In the genomic region with DNA sequence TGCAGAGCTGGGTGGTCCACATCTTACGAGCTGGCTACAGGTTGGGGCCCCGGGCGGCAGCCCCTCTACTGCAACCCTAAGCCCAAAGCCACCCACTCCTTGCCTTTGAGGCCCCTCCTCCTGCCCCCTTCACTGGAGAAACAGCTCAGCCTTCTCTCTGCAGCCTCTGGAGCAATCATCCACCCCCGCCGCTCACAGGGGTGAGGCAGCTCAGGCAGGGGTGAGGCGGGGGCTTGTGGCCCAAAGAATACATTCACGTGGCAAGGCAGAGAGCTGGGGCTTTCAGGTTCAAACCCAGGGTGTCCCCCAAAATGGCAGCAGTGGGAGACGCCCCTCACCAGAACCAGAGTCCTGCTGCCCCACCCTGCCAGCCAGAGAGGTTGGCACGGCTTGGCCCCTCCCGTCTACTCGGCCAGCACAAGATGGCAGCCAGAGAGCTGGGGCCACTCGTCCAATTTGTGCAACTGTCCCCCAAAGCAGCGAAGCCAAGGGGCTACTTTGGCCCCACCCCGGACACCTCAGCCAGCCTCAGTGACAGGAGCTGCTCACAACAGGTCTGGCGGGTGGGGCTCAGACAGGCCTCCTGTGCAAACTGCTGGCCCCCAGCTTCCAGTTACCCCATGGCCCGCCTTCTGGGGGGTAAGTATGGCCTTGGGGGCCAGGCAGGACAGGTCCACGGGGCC, we compare ENCODE assay signal across 13 cellular contexts. TPM values are rescaled to one million over a fixed set of nuclear protein-coding genes. Genes with fewer than 3 reads are reported as not detected.
A peak's percentile ranks its signal among the peaks of the same experiment; 100 is the strongest.
DNase-seq lines count a peak whose midpoint lies in the region; ATAC-seq, FAIRE-seq and TF ChIP-seq lines count a peak whose summit lies in the region.
"Had no signal": no experiment of that assay in that cellular context is flagged by ENCODE, and none has a peak within 500 bp of the region (broad histone marks: within the 10 kb centered on the region; RNA-seq: fewer than 3 reads in every experiment).

No MANE protein-coding gene starts in this region.

- H3K27me3 Mint-ChIP-seq in neural progenitor cell (ENCODE audit: insufficient read depth, low read depth) = peaks cover 3% of the 10 kb centered on the region
- H3K27me3 Mint-ChIP-seq: IgD-negative memory B cell, memory B cell had no signal

- H3K4me2 ChIP-seq in neural progenitor cell = no peak overlapping the region

- H3F3A ChIP-seq in neural progenitor cell (ENCODE audit: low read depth) = peaks cover 57% of the 10 kb centered on the region

- H3K9me3 Mint-ChIP-seq in neural progenitor cell = no peaks in the 10 kb centered on the region
- H3K9me3 Mint-ChIP-seq: IgD-negative memory B cell, memory B cell had no signal

- H3K4me1 ChIP-seq in neural progenitor cell = no peaks in the 10 kb centered on the region

- peaks cover 12% of the 10 kb centered on the region for H3K36me3 Mint-ChIP-seq in neural progenitor cell
- H3K36me3 Mint-ChIP-seq: IgD-negative memory B cell had no signal

- intact Hi-C loops in posterior vena cava (cut with DNase I) = loop anchor here in 1 of 2 donors (5.0 kb wide), 1 partner anchor 203 kb away; the partner anchor contains the start of gene TSC22D4

- no peak for TF ChIP-seq CTCF in neural progenitor cell (IDR thresholded peaks at IDR 0.05)

- peaks cover 8% of the 10 kb centered on the region for H3K4me1 Mint-ChIP-seq in neural progenitor cell

- no peak overlapping the region for H2AFZ ChIP-seq in neural progenitor cell (replicated peaks)

- H3K9me3 ChIP-seq in neural progenitor cell (ENCODE audit: low read depth) = no peaks in the 10 kb centered on the region

- peaks cover 73% of the 10 kb centered on the region for H4K20me1 ChIP-seq in neural progenitor cell (ENCODE audit: low read depth)

- no peak overlapping the region for H3K4me3 Mint-ChIP-seq in neural progenitor cell
- H3K4me3 Mint-ChIP-seq: memory B cell had no signal

- H3K27ac ChIP-seq in caudate nucleus (ENCODE audit: low read depth, low read length) = peak overlapping the region; percentile 64
- peak overlapping the region; percentile 58 for H3K27ac ChIP-seq in neural progenitor cell

- H3K36me3 ChIP-seq in neural progenitor cell = no peaks in the 10 kb centered on the region

- H3K9ac ChIP-seq in neural progenitor cell = no peak overlapping the region

- peaks cover under 1% of the 10 kb centered on the region for H3K79me2 ChIP-seq in neural progenitor cell (ENCODE audit: low read depth)

- ATAC-seq in GM18520 (IDR thresholded peaks at IDR 0.05; ENCODE audit: unreplicated experiment) = no peak
- ATAC-seq in GM19324 (IDR thresholded peaks at IDR 0.05; ENCODE audit: low FRiP score, unreplicated experiment) = no peak
- ATAC-seq: stimulated activated naive CD8-positive, alpha-beta T cell treated with anti-CD3 and anti-CD28 coated beads, Interleukin-15, Interleukin-2, amounts not matched to agents 100 U/mL and 50 U/mL, for 24 hours had no signal

- H3K4me3 ChIP-seq in neural progenitor cell = no peak overlapping the region

- no peaks in the 10 kb centered on the region for H3K27me3 ChIP-seq in neural progenitor cell

- no peak for FAIRE-seq in GM19239 (lab: Jason Lieb, UNC)

- H3K27ac Mint-ChIP-seq in neural progenitor cell = no peak overlapping the region

- peak; percentile 13 for DNase-seq in AG08396 (ENCODE audit: low spot score)
- DNase-seq in GM19239 (ENCODE audit: insufficient read length, low spot score) = peak; percentile 5
- peak in 41 of 61 donors; percentile 22 to 86 (median 62) for DNase-seq in caudate nucleus (lab: John Stamatoyannopoulos, UW)
- DNase-seq in neural progenitor cell (ENCODE audit: low spot score) = no peak
- no peak for DNase-seq in posterior vena cava (ENCODE audit: low spot score)
- DNase-seq in NCI-H187 (lab: John Stamatoyannopoulos, UW) = no peak
- DNase-seq: foreskin melanocyte; NCI-H2171 treated with DMSO at 0.1 percent for 48 hours; stimulated activated naive CD8-positive, alpha-beta T cell treated with anti-CD3 and anti-CD28 coated beads, Interleukin-15, Interleukin-2, amounts not matched to agents 100 U/mL and 50 U/mL, for 24 hours had no signal

RNA-seq across cellular contexts. Expression of gene GNB2, which starts 7.2 kb away (rescaled TPM):
- total RNA-seq in neural progenitor cell (ENCODE audit: low replicate concordance) (54.3 and 110 TPM in 2 replicates), posterior vena cava (100 to 1,000 TPM; 173 to 199 TPM)

RNA-seq across cellular contexts. Expression of gene GIGYF1, which starts 13.3 kb away (rescaled TPM):
- total RNA-seq in neural progenitor cell (ENCODE audit: low replicate concordance) (24.2 and 64.5 TPM in 2 replicates), posterior vena cava (10 to 100 TPM; 23.1 to 25.8 TPM)

RNA-seq across cellular contexts. Expression of gene ACTL6B, which starts 24.5 kb away (rescaled TPM):
- total RNA-seq in neural progenitor cell (ENCODE audit: low replicate concordance) (not detected in 2 replicates), posterior vena cava (not detected)

RNA-seq across cellular contexts. Expression of gene POP7, which starts 25.2 kb away (rescaled TPM):
- 19.4 and 55.1 TPM in 2 replicates for total RNA-seq in neural progenitor cell (ENCODE audit: low replicate concordance)
- total RNA-seq in posterior vena cava = 10 to 100 TPM; 17.1 to 23.0 TPM

RNA-seq across cellular contexts. Expression of gene TFR2, which starts 39.4 kb away (rescaled TPM):
- total RNA-seq in neural progenitor cell (ENCODE audit: low replicate concordance) = 0.34 and 1.9 TPM in 2 replicates
- total RNA-seq in posterior vena cava = under 1 TPM; 0.57 to 0.83 TPM

Comparison
In these comparisons a context has a peak if more than half of its experiments do, and no peak if none do; other contexts are left out.
1. DNase-seq: peak in AG08396 (single experiment), GM19239 (single experiment) and caudate nucleus (41 of 61); none in neural progenitor cell (single experiment), posterior vena cava (single experiment) and NCI-H187 (0 of 2).